ENCODE assay signal across 10 cellular contexts in the genomic region with DNA sequence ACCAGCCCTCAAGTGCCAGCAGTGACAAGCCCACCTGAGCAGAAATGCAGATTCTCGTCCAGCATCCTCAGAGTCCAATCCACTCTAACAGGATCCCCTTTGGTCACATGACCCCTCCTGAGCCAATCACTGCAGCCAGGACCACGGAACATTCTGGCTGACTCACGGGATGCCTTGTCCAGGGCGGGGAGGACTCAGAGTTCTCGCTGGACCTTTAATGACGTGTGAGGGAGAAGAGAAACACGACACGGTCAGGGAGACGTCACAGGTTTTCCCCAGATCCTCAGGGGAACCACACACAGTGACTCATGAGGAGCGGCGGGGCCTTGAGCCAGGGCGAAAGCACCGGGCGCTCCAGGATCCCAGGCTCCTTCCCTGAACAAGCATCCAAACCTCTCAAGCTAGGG.
DNase-seq lines count a peak whose midpoint lies in the region; ATAC-seq and TF ChIP-seq lines count a peak whose summit lies in the region.
"Had no signal": no experiment of that assay in that cellular context is flagged by ENCODE, and none has a peak within 500 bp of the region (broad histone marks: within the 10 kb centered on the region; RNA-seq: fewer than 3 reads in every experiment).

No MANE protein-coding gene starts in this region.

- ATAC-seq in esophagus mucosa = peak; percentile 86
- peak; percentile 94 for ATAC-seq in omental fat pad (ENCODE audit: low FRiP score)
- ATAC-seq in HG03354 (IDR thresholded peaks at IDR 0.05; ENCODE audit: poor library complexity, severe bottlenecking, unreplicated experiment) = no peak
- no peak for ATAC-seq in GM21723 (IDR thresholded peaks at IDR 0.05; ENCODE audit: unreplicated experiment)
- no peak for ATAC-seq in GM18511 (IDR thresholded peaks at IDR 0.05; ENCODE audit: unreplicated experiment)

- TF ChIP-seq CTCF in C4-2B (conservative IDR thresholded peaks at IDR 0.05) (no peak), omental fat pad (IDR thresholded peaks at IDR 0.05) (no peak)

- peak overlapping the region; percentile 38 for H3K27ac ChIP-seq in C4-2B

- DNase-seq in NCI-H460 (ENCODE audit: extremely low read depth, low read depth) (peak; percentile 100), omental fat pad (ENCODE audit: low spot score) (peak; percentile 42), germinal center (ENCODE audit: low spot score) (no peak)
- DNase-seq: activated CD8-positive, alpha-beta memory T cell treated with anti-CD3 and anti-CD28 coated beads, Interleukin-2, amount 50 U/mL, for 48 hours; DND-41 had no signal

Comparison
In these comparisons a context has a peak if more than half of its experiments do, and no peak if none do; other contexts are left out.
1. ATAC-seq: peak in esophagus mucosa (single experiment) and omental fat pad (single experiment); none in HG03354 (single experiment), GM21723 (single experiment) and GM18511 (single experiment).